In the genomic region with DNA sequence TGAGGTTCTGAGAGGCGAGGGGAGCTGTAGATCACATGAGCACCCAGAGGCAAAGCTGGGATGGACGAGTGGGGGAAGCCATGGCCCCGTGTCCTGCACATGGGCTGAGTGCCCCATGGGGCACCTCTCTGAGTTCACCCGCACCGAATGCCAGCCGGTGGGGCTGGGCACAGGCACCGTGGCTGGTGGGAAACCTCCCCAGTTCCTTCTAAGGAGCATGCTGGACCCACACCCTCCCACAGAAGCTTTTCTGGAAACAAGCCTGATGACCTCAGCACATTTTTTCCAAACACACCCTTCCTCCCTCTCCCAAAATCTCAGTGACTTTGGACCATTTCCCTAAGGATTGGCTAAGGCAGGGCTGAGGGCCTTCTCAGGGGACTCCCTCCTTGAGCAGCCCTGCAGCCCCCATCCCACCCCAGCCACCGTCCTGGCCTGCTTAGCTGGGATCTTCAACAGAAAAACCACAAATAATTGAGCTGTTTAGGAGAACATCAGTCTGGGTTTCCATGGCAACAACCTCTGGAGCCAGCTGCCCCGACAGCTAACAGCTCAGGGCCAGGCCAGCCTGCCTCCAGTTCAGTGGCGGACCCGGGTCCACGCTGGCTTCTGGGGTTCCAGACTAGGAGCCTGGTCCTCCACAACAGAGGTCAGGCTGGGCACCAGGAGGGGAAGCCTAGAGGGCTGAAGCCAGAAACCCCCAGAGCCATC, we compare ENCODE assay signal across 15 cellular contexts. TPM values are rescaled to one million over a fixed set of nuclear protein-coding genes. Genes with fewer than 3 reads are reported as not detected.
A peak's percentile ranks its signal among the peaks of the same experiment; 100 is the strongest.
DNase-seq lines count a peak whose midpoint lies in the region; ATAC-seq and TF ChIP-seq lines count a peak whose summit lies in the region.
"Had no signal": no experiment of that assay in that cellular context is flagged by ENCODE, and none has a peak within 500 bp of the region (broad histone marks: within the 10 kb centered on the region; RNA-seq: fewer than 3 reads in every experiment).

No MANE protein-coding gene starts in this region.

- ATAC-seq in HG03095 (IDR thresholded peaks at IDR 0.05; ENCODE audit: unreplicated experiment): no peak
- no peak for ATAC-seq in GM21528 (IDR thresholded peaks at IDR 0.05; ENCODE audit: low FRiP score, unreplicated experiment)
- ATAC-seq: CD8-positive, alpha-beta T cell had no signal

- H3K9me2 ChIP-seq in neural cell (ENCODE audit: insufficient read depth, low read length): no peaks in the 10 kb centered on the region

- no peak overlapping the region for H3K27ac ChIP-seq in neural cell (ENCODE audit: low read length)
- H3K27ac ChIP-seq: epithelial cell of prostate had no signal

- no peaks in the 10 kb centered on the region for H3K27me3 ChIP-seq in neural cell (ENCODE audit: insufficient read depth, low read depth, low read length)

- no peaks in the 10 kb centered on the region for H4K20me1 ChIP-seq in neural cell (ENCODE audit: insufficient read depth)

- H3K9ac ChIP-seq in neural cell (ENCODE audit: low read length): peak overlapping the region; percentile 28

- no peak overlapping the region for H3K4me2 ChIP-seq in neural cell (ENCODE audit: low read length)

- TF ChIP-seq RAD21 in neural cell (conservative IDR thresholded peaks at IDR 0.05): no peak

- H3K79me2 ChIP-seq in neural cell (replicated peaks; ENCODE audit: insufficient read depth, low read length): no peaks in the 10 kb centered on the region

- peak; percentile 44 for DNase-seq in AG09319 (ENCODE audit: extremely low read depth, low read depth)
- DNase-seq in NCI-H226: peak; percentile 30
- DNase-seq in fibroblast of peridontal ligament (ENCODE audit: extremely low read depth): peak; percentile 87
- no peak for DNase-seq in C1 segment of cervical spinal cord (lab: John Stamatoyannopoulos, UW)
- no peak for DNase-seq in superior temporal gyrus (ENCODE audit: extremely low spot score)
- DNase-seq: activated CD4-positive, alpha-beta T cell treated with anti-CD3 and anti-CD28 coated beads for 1 hour; activated naive CD4-positive, alpha-beta T cell treated with anti-CD3 and anti-CD28 coated beads for 36 hours; CD8-positive, alpha-beta T cell; mammary epithelial cell; NCI-H1105 treated with DMSO at 0.1 percent for 48 hours; stimulated activated CD4-positive, alpha-beta T cell treated with anti-CD3 and anti-CD28 coated beads, Interleukin-15, amount 100 ng/mL, for 24 hours had no signal

- no peak for TF ChIP-seq EP300 in neural cell (conservative IDR thresholded peaks at IDR 0.05; ENCODE audit: poor library complexity, severe bottlenecking)

- H3K36me3 ChIP-seq in neural cell (ENCODE audit: insufficient read depth, low read length): no peaks in the 10 kb centered on the region

- TF ChIP-seq CTCF in AG09319 (IDR thresholded peaks at IDR 0.05; ENCODE audit: low read depth, low read length) (no peak), neural cell (IDR thresholded peaks at IDR 0.05; ENCODE audit: poor library complexity, severe bottlenecking) (no peak)

- H3F3A ChIP-seq in neural cell (ENCODE audit: insufficient read depth, low read length, poor library complexity, severe bottlenecking): no peaks in the 10 kb centered on the region

- H3K4me3 ChIP-seq in neural cell (ENCODE audit: low read length): peak overlapping the region; percentile 30

- H3K9me3 ChIP-seq in neural cell (ENCODE audit: low read length): no peaks in the 10 kb centered on the region

- no peak overlapping the region for H2AFZ ChIP-seq in neural cell (ENCODE audit: low read depth, low read length)

TF ChIP-seq in neural cell, 6 proteins besides CTCF, POLR2A, EP300 and RAD21:
- TF ChIP-seq POLR2AphosphoS5 (IDR thresholded peaks at IDR 0.05) (no peak), TAF1 (IDR thresholded peaks at IDR 0.05; ENCODE audit: low read depth) (no peak), MXI1 (conservative IDR thresholded peaks at IDR 0.05; ENCODE audit: poor library complexity, severe bottlenecking) (no peak), SMC3 (conservative IDR thresholded peaks at IDR 0.05; ENCODE audit: poor library complexity) (no peak), EZH2 (IDR thresholded peaks at IDR 0.05; ENCODE audit: borderline replicate concordance, insufficient read depth, low read length, poor library complexity, severe bottlenecking) (no peak)
- TF ChIP-seq, protein P1, sequence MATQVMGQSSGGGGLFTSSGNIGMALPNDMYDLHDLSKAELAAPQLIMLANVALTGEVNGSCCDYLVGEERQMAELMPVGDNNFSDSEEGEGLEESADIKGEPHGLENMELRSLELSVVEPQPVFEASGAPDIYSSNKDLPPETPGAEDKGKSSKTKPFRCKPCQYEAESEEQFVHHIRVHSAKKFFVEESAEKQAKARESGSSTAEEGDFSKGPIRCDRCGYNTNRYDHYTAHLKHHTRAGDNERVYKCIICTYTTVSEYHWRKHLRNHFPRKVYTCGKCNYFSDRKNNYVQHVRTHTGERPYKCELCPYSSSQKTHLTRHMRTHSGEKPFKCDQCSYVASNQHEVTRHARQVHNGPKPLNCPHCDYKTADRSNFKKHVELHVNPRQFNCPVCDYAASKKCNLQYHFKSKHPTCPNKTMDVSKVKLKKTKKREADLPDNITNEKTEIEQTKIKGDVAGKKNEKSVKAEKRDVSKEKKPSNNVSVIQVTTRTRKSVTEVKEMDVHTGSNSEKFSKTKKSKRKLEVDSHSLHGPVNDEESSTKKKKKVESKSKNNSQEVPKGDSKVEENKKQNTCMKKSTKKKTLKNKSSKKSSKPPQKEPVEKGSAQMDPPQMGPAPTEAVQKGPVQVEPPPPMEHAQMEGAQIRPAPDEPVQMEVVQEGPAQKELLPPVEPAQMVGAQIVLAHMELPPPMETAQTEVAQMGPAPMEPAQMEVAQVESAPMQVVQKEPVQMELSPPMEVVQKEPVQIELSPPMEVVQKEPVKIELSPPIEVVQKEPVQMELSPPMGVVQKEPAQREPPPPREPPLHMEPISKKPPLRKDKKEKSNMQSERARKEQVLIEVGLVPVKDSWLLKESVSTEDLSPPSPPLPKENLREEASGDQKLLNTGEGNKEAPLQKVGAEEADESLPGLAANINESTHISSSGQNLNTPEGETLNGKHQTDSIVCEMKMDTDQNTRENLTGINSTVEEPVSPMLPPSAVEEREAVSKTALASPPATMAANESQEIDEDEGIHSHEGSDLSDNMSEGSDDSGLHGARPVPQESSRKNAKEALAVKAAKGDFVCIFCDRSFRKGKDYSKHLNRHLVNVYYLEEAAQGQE (IDR thresholded peaks at IDR 0.05; ENCODE audit: borderline replicate concordance): no peak

RNA-seq across cellular contexts. Expression of a gene that starts 18.1 kb away (rescaled TPM):
- polyA plus RNA-seq in neural cell: not detected in 2 replicates
- not detected in 2 replicates for polyA minus RNA-seq in neural cell
- polyA plus RNA-seq: mammary epithelial cell had no signal

Comparison
In these comparisons a context has a peak if more than half of its experiments do, and no peak if none do; other contexts are left out.
1. DNase-seq: peak in AG09319 (single experiment), NCI-H226 (single experiment) and fibroblast of peridontal ligament (single experiment); none in C1 segment of cervical spinal cord (0 of 14) and superior temporal gyrus (single experiment).